ENCODE assay signal across 2 cellular contexts in the genomic region with DNA sequence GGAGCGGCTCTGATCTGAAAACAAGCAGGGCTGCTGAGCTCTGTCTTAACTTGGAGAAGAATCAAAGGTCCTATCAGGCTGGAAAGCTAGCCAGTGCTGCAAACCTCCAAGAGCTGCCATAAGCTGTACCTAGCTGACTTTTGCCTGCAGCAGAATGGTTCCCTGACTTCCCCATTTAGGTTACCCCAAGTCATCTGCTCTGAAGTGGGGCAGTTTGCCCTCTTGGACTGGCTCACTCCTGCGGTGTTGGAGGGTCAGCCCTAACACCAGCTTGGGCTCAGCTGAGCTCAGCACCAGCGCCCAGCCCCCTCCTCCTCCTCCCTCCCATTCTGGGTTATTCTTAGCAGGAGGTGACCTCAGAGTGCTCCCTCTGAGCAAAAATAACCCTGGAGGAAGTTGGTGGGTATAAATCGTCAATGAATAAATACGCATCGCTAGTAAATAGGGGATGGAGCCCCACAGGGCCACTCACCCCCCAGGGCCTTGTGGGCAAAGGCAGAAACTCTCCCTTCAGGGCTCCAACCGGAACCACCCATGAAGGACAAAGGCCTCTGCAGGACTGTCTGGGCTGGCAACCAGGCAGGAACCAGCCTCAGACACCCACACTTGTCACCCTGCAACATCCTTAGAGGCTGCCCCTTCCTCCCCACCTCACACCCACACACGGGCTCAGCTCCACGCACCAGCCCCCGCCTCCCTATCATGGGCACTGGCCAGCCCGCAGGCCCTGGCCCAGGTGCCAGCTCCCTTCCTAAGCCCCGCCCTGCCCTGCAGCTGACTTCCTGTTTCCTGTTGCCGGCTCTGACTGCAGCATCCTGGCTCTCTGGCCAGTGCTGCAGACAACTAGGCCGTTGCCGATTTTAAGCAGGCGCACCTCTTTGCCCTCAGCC.
TF ChIP-seq lines count a peak whose summit lies in the region.

No MANE protein-coding gene starts in this region.

TF ChIP-seq in Ishikawa, 13 proteins besides CTCF, POLR2A, EP300 and RAD21:
- TF ChIP-seq ZBTB7A (IDR thresholded peaks at IDR 0.05; ENCODE audit: low read depth), result no peak
- TF ChIP-seq, protein P1, sequence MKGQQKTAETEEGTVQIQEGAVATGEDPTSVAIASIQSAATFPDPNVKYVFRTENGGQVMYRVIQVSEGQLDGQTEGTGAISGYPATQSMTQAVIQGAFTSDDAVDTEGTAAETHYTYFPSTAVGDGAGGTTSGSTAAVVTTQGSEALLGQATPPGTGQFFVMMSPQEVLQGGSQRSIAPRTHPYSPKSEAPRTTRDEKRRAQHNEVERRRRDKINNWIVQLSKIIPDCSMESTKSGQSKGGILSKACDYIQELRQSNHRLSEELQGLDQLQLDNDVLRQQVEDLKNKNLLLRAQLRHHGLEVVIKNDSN (IDR thresholded peaks at IDR 0.05), result peak; percentile 52; the same call in 1 of the 2 replicates

TF ChIP-seq in HepG2, 621 proteins besides CTCF, POLR2A, EP300 and RAD21:
- TF ChIP-seq ZBTB38 (CRISPR knock-in tag; IDR thresholded peaks at IDR 0.05) (no peak), SRY (CRISPR knock-in tag; IDR thresholded peaks at IDR 0.05) (no peak), GABPA (IDR thresholded peaks at IDR 0.05; ENCODE audit: low read depth, low read length) (peak; percentile 58), GABPA (CRISPR knock-in tag; IDR thresholded peaks at IDR 0.05; ENCODE audit: low read depth) (peak; percentile 78), HDAC1 (CRISPR knock-in tag; IDR thresholded peaks at IDR 0.05) (no peak), GABPB1 (CRISPR knock-in tag; IDR thresholded peaks at IDR 0.05) (peak; percentile 71; the same call in 1 of the 2 replicates), SALL2 (CRISPR knock-in tag; IDR thresholded peaks at IDR 0.05) (no peak), ZBTB42 (CRISPR knock-in tag; IDR thresholded peaks at IDR 0.05) (no peak), TBX3 (IDR thresholded peaks at IDR 0.05; ENCODE audit: borderline replicate concordance) (no peak), ZNF572 (CRISPR knock-in tag; IDR thresholded peaks at IDR 0.05) (no peak), MEF2D (CRISPR knock-in tag; IDR thresholded peaks at IDR 0.05) (no peak), NRL (CRISPR knock-in tag; IDR thresholded peaks at IDR 0.05; ENCODE audit: borderline replicate concordance) (0 out of 2 replicates have a peak, but pooled peaks have one; percentile 25), IKZF4 (CRISPR knock-in tag; IDR thresholded peaks at IDR 0.05; ENCODE audit: borderline replicate concordance, low read depth, not compliant biosample characterization) (no peak)
- TF ChIP-seq, protein P2, sequence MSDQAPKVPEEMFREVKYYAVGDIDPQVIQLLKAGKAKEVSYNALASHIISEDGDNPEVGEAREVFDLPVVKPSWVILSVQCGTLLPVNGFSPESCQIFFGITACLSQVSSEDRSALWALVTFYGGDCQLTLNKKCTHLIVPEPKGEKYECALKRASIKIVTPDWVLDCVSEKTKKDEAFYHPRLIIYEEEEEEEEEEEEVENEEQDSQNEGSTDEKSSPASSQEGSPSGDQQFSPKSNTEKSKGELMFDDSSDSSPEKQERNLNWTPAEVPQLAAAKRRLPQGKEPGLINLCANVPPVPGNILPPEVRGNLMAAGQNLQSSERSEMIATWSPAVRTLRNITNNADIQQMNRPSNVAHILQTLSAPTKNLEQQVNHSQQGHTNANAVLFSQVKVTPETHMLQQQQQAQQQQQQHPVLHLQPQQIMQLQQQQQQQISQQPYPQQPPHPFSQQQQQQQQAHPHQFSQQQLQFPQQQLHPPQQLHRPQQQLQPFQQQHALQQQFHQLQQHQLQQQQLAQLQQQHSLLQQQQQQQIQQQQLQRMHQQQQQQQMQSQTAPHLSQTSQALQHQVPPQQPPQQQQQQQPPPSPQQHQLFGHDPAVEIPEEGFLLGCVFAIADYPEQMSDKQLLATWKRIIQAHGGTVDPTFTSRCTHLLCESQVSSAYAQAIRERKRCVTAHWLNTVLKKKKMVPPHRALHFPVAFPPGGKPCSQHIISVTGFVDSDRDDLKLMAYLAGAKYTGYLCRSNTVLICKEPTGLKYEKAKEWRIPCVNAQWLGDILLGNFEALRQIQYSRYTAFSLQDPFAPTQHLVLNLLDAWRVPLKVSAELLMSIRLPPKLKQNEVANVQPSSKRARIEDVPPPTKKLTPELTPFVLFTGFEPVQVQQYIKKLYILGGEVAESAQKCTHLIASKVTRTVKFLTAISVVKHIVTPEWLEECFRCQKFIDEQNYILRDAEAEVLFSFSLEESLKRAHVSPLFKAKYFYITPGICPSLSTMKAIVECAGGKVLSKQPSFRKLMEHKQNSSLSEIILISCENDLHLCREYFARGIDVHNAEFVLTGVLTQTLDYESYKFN (CRISPR knock-in tag; conservative IDR thresholded peaks at IDR 0.05), result no peak
- TF ChIP-seq, protein P3, sequence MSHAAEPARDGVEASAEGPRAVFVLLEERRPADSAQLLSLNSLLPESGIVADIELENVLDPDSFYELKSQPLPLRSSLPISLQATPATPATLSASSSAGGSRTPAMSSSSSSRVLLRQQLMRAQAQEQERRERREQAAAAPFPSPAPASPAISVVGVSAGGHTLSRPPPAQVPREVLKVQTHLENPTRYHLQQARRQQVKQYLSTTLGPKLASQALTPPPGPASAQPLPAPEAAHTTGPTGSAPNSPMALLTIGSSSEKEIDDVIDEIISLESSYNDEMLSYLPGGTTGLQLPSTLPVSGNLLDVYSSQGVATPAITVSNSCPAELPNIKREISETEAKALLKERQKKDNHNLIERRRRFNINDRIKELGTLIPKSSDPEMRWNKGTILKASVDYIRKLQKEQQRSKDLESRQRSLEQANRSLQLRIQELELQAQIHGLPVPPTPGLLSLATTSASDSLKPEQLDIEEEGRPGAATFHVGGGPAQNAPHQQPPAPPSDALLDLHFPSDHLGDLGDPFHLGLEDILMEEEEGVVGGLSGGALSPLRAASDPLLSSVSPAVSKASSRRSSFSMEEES (CRISPR knock-in tag; IDR thresholded peaks at IDR 0.05), result no peak
